18 cellular contexts compared by ENCODE assay signal in genomic region chr6:14682821-14683220, GRCh38.
DNase-seq lines count a peak whose midpoint lies in the region; ATAC-seq and TF ChIP-seq lines count a peak whose summit lies in the region.
"Had no signal": no experiment of that assay in that cellular context is flagged by ENCODE, and none has a peak within 500 bp of the region (broad histone marks: within the 10 kb centered on the region; RNA-seq: fewer than 3 reads in every experiment).

No MANE protein-coding gene starts in this region.

- H3K9ac ChIP-seq in mesenchymal stem cell (ENCODE audit: low read length), result no peak overlapping the region

- no peak for TF ChIP-seq CTCF in choroid plexus epithelial cell (conservative IDR thresholded peaks at IDR 0.05; ENCODE audit: low read depth, low read length)

- H2AK5ac ChIP-seq in mesenchymal stem cell (ENCODE audit: low read length, severe bottlenecking), result no peak overlapping the region

- WGBS in mesenchymal stem cell, result no CpG with 5 or more reads among the region's 1 CpG

- no peak overlapping the region for H2BK120ac ChIP-seq in mesenchymal stem cell (ENCODE audit: low read depth, low read length)

- H2BK5ac ChIP-seq in mesenchymal stem cell (ENCODE audit: low read depth, low read length, poor library complexity, severe bottlenecking), result no peak overlapping the region

- no peak overlapping the region for H2BK12ac ChIP-seq in mesenchymal stem cell (ENCODE audit: low read length in 2 of 2)

- H3K4me1 ChIP-seq in mesenchymal stem cell (ENCODE audit: control insufficient read depth, insufficient read depth, low read depth, low read length), result peaks cover 2% of the 10 kb centered on the region
- H3K4me1 ChIP-seq: lower lobe of right lung had no signal

- no peak for ATAC-seq in GM21447 (IDR thresholded peaks at IDR 0.05; ENCODE audit: unreplicated experiment)
- ATAC-seq in GM21360 (IDR thresholded peaks at IDR 0.05; ENCODE audit: unreplicated experiment), result no peak
- ATAC-seq: activated CD4-positive, CD25-positive, alpha-beta regulatory T cell treated with anti-CD3 and anti-CD28 coated beads, Interleukin-2, amount 50 U/mL, for 24 hours had no signal

- H3K4me3 ChIP-seq in choroid plexus epithelial cell (ENCODE audit: low read depth, low read length) (no peak overlapping the region), mesenchymal stem cell (ENCODE audit: insufficient read depth in 1 of 2, low read depth in 1 of 2, low read length in 2 of 2) (no peak overlapping the region)
- H3K4me3 ChIP-seq: lower lobe of right lung, ovary had no signal

- H3K23ac ChIP-seq in mesenchymal stem cell (ENCODE audit: low read length in 2 of 2), result no peak overlapping the region

- peak; percentile 34 for DNase-seq in Daoy (ENCODE audit: low read depth)
- DNase-seq in MV-4-11 (lab: John Stamatoyannopoulos, UW), result peak; percentile 7
- DNase-seq in choroid plexus epithelial cell (ENCODE audit: low read depth), result peak; percentile 77
- DNase-seq in mesenchymal stem cell, result peak; percentile 73
- DNase-seq in amniotic stem cell (lab: John Stamatoyannopoulos, UW), result no peak
- DNase-seq in DMS53 (lab: John Stamatoyannopoulos, UW), result no peak
- DNase-seq: H9; lower lobe of right lung; NCI-H1694; NCI-H446 treated with DMSO at 0.1 percent for 48 hours; ovary; stimulated activated CD4-positive, alpha-beta T cell treated with anti-CD3 and anti-CD28 coated beads, Interleukin-4, amount 100 ng/mL, for 4 hours; stimulated activated CD8-positive, alpha-beta memory T cell treated with anti-CD3 and anti-CD28 coated beads, Interleukin-4, amount 100 ng/mL, for 48 hours; substantia nigra; T-helper 2 cell had no signal

- H3K4me2 ChIP-seq in mesenchymal stem cell (ENCODE audit: low read length, poor library complexity, severe bottlenecking), result no peak overlapping the region

- no peak overlapping the region for H3K4ac ChIP-seq in mesenchymal stem cell (ENCODE audit: low read depth in 1 of 2, low read length in 2 of 2)

- no peak overlapping the region for H4K8ac ChIP-seq in mesenchymal stem cell (ENCODE audit: low read length)

- H3K9me3 ChIP-seq in mesenchymal stem cell (ENCODE audit: control insufficient read depth, low read length), result no peaks in the 10 kb centered on the region
- H3K9me3 ChIP-seq: lower lobe of right lung, ovary had no signal

- no peak overlapping the region for H2BK15ac ChIP-seq in mesenchymal stem cell (ENCODE audit: low read depth, poor library complexity, severe bottlenecking)

- no peak overlapping the region for H3K18ac ChIP-seq in mesenchymal stem cell (ENCODE audit: low read depth in 1 of 2, low read length in 2 of 2)

- no peaks in the 10 kb centered on the region for H3K79me1 ChIP-seq in mesenchymal stem cell (replicated peaks; ENCODE audit: low read length, poor library complexity, severe bottlenecking)

- no peak overlapping the region for H2AFZ ChIP-seq in mesenchymal stem cell (ENCODE audit: low read depth, low read length)

- no peaks in the 10 kb centered on the region for H3K27me3 ChIP-seq in mesenchymal stem cell (ENCODE audit: control insufficient read depth in 1 of 2, insufficient read depth in 1 of 2, low read length in 2 of 2)
- H3K27me3 ChIP-seq: ovary had no signal

- H3K36me3 ChIP-seq in mesenchymal stem cell (ENCODE audit: control insufficient read depth in 1 of 2, insufficient read depth in 2 of 2, low read depth in 1 of 2, low read length in 2 of 2), result no peaks in the 10 kb centered on the region
- H3K36me3 ChIP-seq: lower lobe of right lung, ovary had no signal

- H4K91ac ChIP-seq in mesenchymal stem cell (ENCODE audit: low read length), result no peak overlapping the region

- H3K27ac ChIP-seq in mesenchymal stem cell (ENCODE audit: low read length, poor library complexity, severe bottlenecking), result no peak overlapping the region
- H3K27ac ChIP-seq: lower lobe of right lung, ovary had no signal

- H3K14ac ChIP-seq in mesenchymal stem cell (ENCODE audit: low read length in 2 of 2), result no peak overlapping the region

Comparison
In these comparisons a context has a peak if more than half of its experiments do, and no peak if none do; other contexts are left out.
1. DNase-seq: peak in Daoy (single experiment), MV-4-11 (single experiment), choroid plexus epithelial cell (single experiment) and mesenchymal stem cell (single experiment); none in amniotic stem cell (single experiment) and DMS53 (single experiment).